15 cellular contexts compared by ENCODE assay signal in the genomic region with DNA sequence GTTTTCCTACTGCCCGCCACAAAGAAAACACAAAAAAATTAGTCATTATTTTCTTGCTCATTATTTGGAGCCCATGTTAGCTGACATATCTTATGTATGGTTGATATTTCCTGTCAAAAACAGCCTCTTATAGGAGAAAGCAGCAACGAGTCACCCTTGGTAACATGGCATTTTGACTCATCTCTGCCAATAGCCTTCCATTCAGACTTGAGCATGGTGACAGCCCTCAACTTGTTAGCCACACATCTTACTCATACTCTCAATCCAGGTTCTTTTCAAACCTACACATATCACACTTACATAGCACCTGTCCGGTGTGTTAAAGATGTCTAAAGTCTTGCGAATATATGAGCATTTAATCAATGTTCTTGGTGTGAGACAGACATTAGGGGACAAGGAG.
A peak's percentile ranks its signal among the peaks of the same experiment; 100 is the strongest.
DNase-seq lines count a peak whose midpoint lies in the region; ATAC-seq and TF ChIP-seq lines count a peak whose summit lies in the region.
"Had no signal": no experiment of that assay in that cellular context is flagged by ENCODE, and none has a peak within 500 bp of the region (broad histone marks: within the 10 kb centered on the region; RNA-seq: fewer than 3 reads in every experiment).

No MANE protein-coding gene starts in this region.

- peak; percentile 96 for ATAC-seq in foreskin keratinocyte

- H3K4me1 ChIP-seq in foreskin keratinocyte, result no peaks in the 10 kb centered on the region
- H3K4me1 ChIP-seq: BE2C had no signal

- no peak overlapping the region for H3K27ac ChIP-seq in foreskin keratinocyte
- H3K27ac ChIP-seq: thoracic aorta had no signal

- H3K27me3 ChIP-seq in foreskin keratinocyte, result peaks cover 37% of the 10 kb centered on the region
- H3K27me3 ChIP-seq: BE2C had no signal

- peak in 2 of 3 donors; percentile 0 to 1 for DNase-seq in stimulated activated CD4-positive, alpha-beta T cell treated with anti-CD3 and anti-CD28 coated beads, TNF-alpha, amount 100 ng/mL, for 48 hours (ENCODE audit: low read depth in 3 of 3)
- DNase-seq in stimulated activated CD4-positive, alpha-beta T cell treated with anti-CD3 and anti-CD28 coated beads, Interleukin-4, amount 100 ng/mL, for 4 hours, result no peak
- DNase-seq in RPMI7951 (ENCODE audit: low read depth), result peak; percentile 10
- peak in 1 of 2 donors; percentile 68 for DNase-seq in foreskin keratinocyte
- DNase-seq in NCI-H1105 treated with DMSO at 0.1 percent for 48 hours (lab: John Stamatoyannopoulos, UW), result no peak
- no peak for DNase-seq in NCI-H1092 treated with DMSO at 0.1 percent for 48 hours (lab: John Stamatoyannopoulos, UW)
- DNase-seq in NCI-H2227 treated with DMSO at 0.1 percent for 48 hours (lab: John Stamatoyannopoulos, UW), result no peak
- DNase-seq: activated CD4-positive, alpha-beta T cell treated with anti-CD3 and anti-CD28 coated beads, Interleukin-2, amount 10 ng/mL, durations not matched to agents 7 days and 5 days; BE2C; DND-41; NCI-H2029; occipital lobe; small intestine; T-helper 2 cell had no signal

- TF ChIP-seq CTCF in foreskin keratinocyte (conservative IDR thresholded peaks at IDR 0.05), result no peak

Comparison
In these comparisons a context has a peak if more than half of its experiments do, and no peak if none do; other contexts are left out.
1. DNase-seq: peak in stimulated activated CD4-positive, alpha-beta T cell treated with anti-CD3 and anti-CD28 coated beads, TNF-alpha, amount 100 ng/mL, for 48 hours (2 of 3) and RPMI7951 (single experiment); none in stimulated activated CD4-positive, alpha-beta T cell treated with anti-CD3 and anti-CD28 coated beads, Interleukin-4, amount 100 ng/mL, for 4 hours (0 of 2), NCI-H1105 treated with DMSO at 0.1 percent for 48 hours (single experiment), NCI-H1092 treated with DMSO at 0.1 percent for 48 hours (single experiment) and NCI-H2227 treated with DMSO at 0.1 percent for 48 hours (single experiment).